ENCODE assay signal across 30 cellular contexts in genomic region chr3:69967156-69967555, GRCh38. TPM values are rescaled to one million over a fixed set of nuclear protein-coding genes. Genes with fewer than 3 reads are reported as not detected.
"Had no signal": no experiment of that assay in that cellular context is flagged by ENCODE, and none has a peak within 500 bp of the region (broad histone marks: within the 10 kb centered on the region; RNA-seq: fewer than 3 reads in every experiment).

No MANE protein-coding gene starts in this region.

- DNase-seq: cerebellar nuclear complex; colonic mucosa; dermis blood vessel endothelial cell; effector CD4-positive, alpha-beta T cell; endodermal cell; erythroblast; foreskin keratinocyte; heart right ventricle; kidney glomerular epithelial cell; mammary epithelial cell; natural killer cell; ovary; retina; sigmoid colon; stimulated activated CD4-positive, alpha-beta T cell treated with anti-CD3 and anti-CD28 coated beads, Interleukin-2, amount 100 ng/mL, for 24 hours; stimulated activated CD4-positive, alpha-beta T cell treated with anti-CD3 and anti-CD28 coated beads, Interleukin-4, amount 100 ng/mL, for 4 hours; stimulated activated naive B cell treated with anti-CD40 and anti-IgM and Interleukin-4, amounts not matched to agents 10 μg/mL and 1 μg/mL and 100 μg/mL, for 72 hours; stomach; upper lobe of right lung had no signal

- FAIRE-seq: endothelial cell of umbilical vein, islet of Langerhans had no signal

- H3K27ac Mint-ChIP-seq: endodermal cell; natural killer cell; stimulated activated naive B cell treated with anti-CD40 and anti-IgM and Interleukin-4, amounts not matched to agents 10 μg/mL and 1 μg/mL and 100 μg/mL, for 72 hours had no signal

- ATAC-seq: foreskin keratinocyte; left lobe of liver; natural killer cell; stimulated activated naive B cell treated with anti-CD40 and anti-IgM and Interleukin-4, amounts not matched to agents 10 μg/mL and 1 μg/mL and 100 μg/mL, for 72 hours; upper lobe of right lung had no signal

- H3K27me3 Mint-ChIP-seq: stimulated activated naive B cell treated with anti-CD40 and anti-IgM and Interleukin-4, amounts not matched to agents 10 μg/mL and 1 μg/mL and 100 μg/mL, for 72 hours had no signal

- H3K4me1 ChIP-seq: colonic mucosa, foreskin keratinocyte, prostate gland, stomach, suprapubic skin, upper lobe of right lung, vagina had no signal

- H3K36me3 Mint-ChIP-seq: natural killer cell; stimulated activated naive B cell treated with anti-CD40 and anti-IgM and Interleukin-4, amounts not matched to agents 10 μg/mL and 1 μg/mL and 100 μg/mL, for 72 hours had no signal

- H3K4me3 Mint-ChIP-seq: endodermal cell; natural killer cell; neural crest cell; stimulated activated naive B cell treated with anti-CD40 and anti-IgM and Interleukin-4, amounts not matched to agents 10 μg/mL and 1 μg/mL and 100 μg/mL, for 72 hours had no signal

- H3K4me3 ChIP-seq: colonic mucosa, heart right ventricle, ovary, prostate gland, sigmoid colon, skin epidermis, stomach, suprapubic skin, tibial nerve, upper lobe of right lung, vagina had no signal

- H3K27ac ChIP-seq: colonic mucosa, foreskin keratinocyte, heart right ventricle, ovary, prostate gland, sigmoid colon, skin epidermis, stomach, suprapubic skin, upper lobe of right lung, vagina had no signal

- H3K9me3 Mint-ChIP-seq: endodermal cell; stimulated activated naive B cell treated with anti-CD40 and anti-IgM and Interleukin-4, amounts not matched to agents 10 μg/mL and 1 μg/mL and 100 μg/mL, for 72 hours had no signal

- H3K27me3 ChIP-seq: colonic mucosa, foreskin keratinocyte, heart right ventricle, ovary, sigmoid colon, stomach, suprapubic skin, tibial nerve, upper lobe of right lung, vagina had no signal

- H3K36me3 ChIP-seq: colonic mucosa, ovary, prostate gland had no signal

- H3K9me3 ChIP-seq: colonic mucosa, heart right ventricle, ovary, prostate gland, sigmoid colon, stomach, suprapubic skin, tibial nerve, upper lobe of right lung, vagina had no signal

- H3K4me1 Mint-ChIP-seq: endodermal cell; natural killer cell; stimulated activated naive B cell treated with anti-CD40 and anti-IgM and Interleukin-4, amounts not matched to agents 10 μg/mL and 1 μg/mL and 100 μg/mL, for 72 hours had no signal

RNA-seq across cellular contexts. Expression of gene SAMMSON, which starts 32.4 kb away (rescaled TPM):
- total RNA-seq: colonic mucosa, dermis blood vessel endothelial cell, endothelial cell of umbilical vein, foreskin keratinocyte, glomerular endothelial cell, left lobe of liver, mammary epithelial cell, mucosa of gallbladder, natural killer cell, neural crest cell, upper lobe of right lung, vagina had no signal
- polyA plus RNA-seq: endothelial cell of umbilical vein, foreskin keratinocyte, heart right ventricle, mammary epithelial cell had no signal
